ENCODE assay signal across 1 cellular context in genomic region chr22:28939394-28939793, GRCh38.
TF ChIP-seq lines count a peak whose summit lies in the region.

No MANE protein-coding gene starts in this region.

TF ChIP-seq in GM23338, 12 proteins besides CTCF, POLR2A, EP300 and RAD21 (continued from another document):
- no peak for TF ChIP-seq ZNF462 (CRISPR knock-in tag; IDR thresholded peaks at IDR 0.05)
- no peak for TF ChIP-seq ZNF114 (CRISPR knock-in tag; IDR thresholded peaks at IDR 0.05)
- TF ChIP-seq ZNF331 (CRISPR knock-in tag; IDR thresholded peaks at IDR 0.05; ENCODE audit: low read depth), result no peak
- TF ChIP-seq JUNB (IDR thresholded peaks at IDR 0.05; ENCODE audit: unreplicated experiment), result no peak
- TF ChIP-seq EZH2phosphoT487 (IDR thresholded peaks at IDR 0.05; ENCODE audit: unreplicated experiment), result no peak
- no peak for TF ChIP-seq STAT1 (IDR thresholded peaks at IDR 0.05; ENCODE audit: unreplicated experiment)
